ENCODE assay signal across 1 cellular context in the genomic region with DNA sequence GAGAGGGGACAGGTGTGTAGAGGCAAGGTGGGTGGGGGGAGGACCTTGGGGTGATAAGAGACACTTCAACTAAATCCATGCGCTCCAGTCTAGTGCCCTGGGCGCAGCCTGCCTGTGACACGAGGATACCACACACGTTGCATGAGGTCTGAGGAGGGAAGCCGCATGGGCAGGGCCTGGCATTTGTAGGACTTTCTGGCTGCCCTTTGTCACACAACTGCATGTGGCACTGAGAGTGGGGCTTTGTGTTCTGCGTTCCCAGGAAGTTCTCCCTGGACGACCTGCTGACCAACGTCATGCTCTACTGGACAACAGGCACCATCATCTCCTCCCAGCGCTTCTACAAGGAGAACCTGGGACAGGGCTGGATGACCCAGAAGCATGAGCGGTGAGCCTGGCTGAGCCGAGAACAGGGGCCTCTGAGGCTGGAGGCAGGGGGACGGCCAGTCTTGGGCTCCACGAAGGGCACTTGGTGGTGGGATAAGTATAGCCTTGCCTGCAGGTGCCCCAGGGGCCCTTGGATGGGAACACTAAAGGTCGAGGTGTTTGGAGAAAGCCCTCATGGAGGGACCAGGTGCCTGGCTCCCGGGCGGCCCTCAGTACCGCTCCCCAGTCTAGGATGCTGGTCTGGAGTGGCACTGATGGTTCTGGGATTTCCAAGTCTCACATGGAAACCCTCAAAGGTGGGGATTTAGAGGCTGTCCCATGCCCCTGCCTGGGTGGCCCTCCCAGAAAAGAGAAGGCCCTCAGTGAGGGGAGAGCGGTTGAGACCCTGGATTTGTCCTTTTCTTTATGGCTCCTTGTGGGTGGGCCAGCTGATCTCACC.
TF ChIP-seq lines count a peak whose summit lies in the region.

No MANE protein-coding gene starts in this region.

TF ChIP-seq in HCT116, 20 proteins besides CTCF, POLR2A, EP300 and RAD21:
- no peak for TF ChIP-seq EZH2 (IDR thresholded peaks at IDR 0.05)
- no peak for TF ChIP-seq SP1 (IDR thresholded peaks at IDR 0.05; ENCODE audit: low read depth)
- TF ChIP-seq FOSL1 (IDR thresholded peaks at IDR 0.05; ENCODE audit: low read depth) = no peak
- 0 out of 2 replicates have a peak, but pooled peaks have one; percentile 11 for TF ChIP-seq POLR2AphosphoS5 (IDR thresholded peaks at IDR 0.05; ENCODE audit: low read depth, low read length)
- TF ChIP-seq SIN3A (IDR thresholded peaks at IDR 0.05; ENCODE audit: low read depth) = no peak
